19 cellular contexts compared by ENCODE assay signal in genomic region chr2:217948897-217949296, GRCh38. TPM values are rescaled to one million over a fixed set of nuclear protein-coding genes. Genes with fewer than 3 reads are reported as not detected.
DNase-seq lines count a peak whose midpoint lies in the region; ATAC-seq and TF ChIP-seq lines count a peak whose summit lies in the region.
"Had no signal": no experiment of that assay in that cellular context is flagged by ENCODE, and none has a peak within 500 bp of the region (broad histone marks: within the 10 kb centered on the region; RNA-seq: fewer than 3 reads in every experiment).

No MANE protein-coding gene starts in this region.

- DNase-seq in SK-N-MC (ENCODE audit: low read depth, low spot score) (no peak), esophagus muscularis mucosa (ENCODE audit: extremely low spot score) (no peak), ovary (peak in 3 of 5 donors; percentile 12 to 27 (median 17)), thyroid gland (no peak), neural progenitor cell (ENCODE audit: low spot score) (no peak), DMS153 (lab: John Stamatoyannopoulos, UW) (no peak)
- DNase-seq: CD4-positive, CD25-positive, alpha-beta regulatory T cell; IMR-90; Karpas-422; MG63; NCI-H1092; NCI-H2081 treated with DMSO at 0.1 percent for 48 hours; NCI-H2227 treated with DMSO at 0.1 percent for 48 hours; NCI-H524; SHP77 had no signal

- H3K9ac ChIP-seq in SK-N-MC (ENCODE audit: insufficient read length), result no peak overlapping the region
- H3K9ac ChIP-seq in neural progenitor cell, result no peak overlapping the region

- 73% methylated on average over 6 of the region's 6 CpGs for WGBS in esophagus muscularis mucosa
- WGBS in ovary, 3 donors, result 61 to 66% (median 62%) methylated on average over 6 of the region's 6 CpGs
- WGBS in thyroid gland, 2 donors, result 67 to 82% methylated on average over 6 of the region's 6 CpGs

- no peak for ATAC-seq in GM18511 (IDR thresholded peaks at IDR 0.05; ENCODE audit: unreplicated experiment)

- no peaks in the 10 kb centered on the region for H4K20me1 ChIP-seq in neural progenitor cell (ENCODE audit: low read depth)

- H3K27ac ChIP-seq in SK-N-MC (0 out of 2 replicates have a peak overlapping the region, but pooled peaks have one; percentile 5), esophagus muscularis mucosa (replicated peaks in 1 of 4) (peak overlapping the region; percentile 89 to 98 (median 97)), ovary (peak overlapping the region in 1 of 2 donors; percentile 3), thyroid gland (peak overlapping the region in 2 of 3 donors; percentile 90 to 93), neural progenitor cell (no peak overlapping the region)

- H3K4me2 ChIP-seq in neural progenitor cell, result no peak overlapping the region

- no peaks in the 10 kb centered on the region for H3K9me3 Mint-ChIP-seq in neural progenitor cell

- H3K4me1 Mint-ChIP-seq in neural progenitor cell, result peaks cover 26% of the 10 kb centered on the region
- H3K4me1 Mint-ChIP-seq: B cell; CD4-positive, CD25-positive, alpha-beta regulatory T cell had no signal

- peaks cover 4% of the 10 kb centered on the region for H3K27me3 Mint-ChIP-seq in neural progenitor cell (ENCODE audit: insufficient read depth, low read depth)

- TF ChIP-seq EP300 in esophagus muscularis mucosa (IDR thresholded peaks at IDR 0.05), result no peak
- no peak for TF ChIP-seq EP300 in ovary (IDR thresholded peaks at IDR 0.05)

- H3K27me3 ChIP-seq in esophagus muscularis mucosa (no peaks in the 10 kb centered on the region), ovary (no peaks in the 10 kb centered on the region), thyroid gland (no peaks in the 10 kb centered on the region), neural progenitor cell (no peaks in the 10 kb centered on the region)
- H3K27me3 ChIP-seq: MG63, Peyer's patch had no signal

- intact Hi-C loops in esophagus muscularis mucosa (cut with DNase I), result no loop called here
- intact Hi-C loops in ovary (cut with DNase I), result no loop called here
- intact Hi-C loops in thyroid gland (cut with DNase I), result loop anchor here (5.0 kb wide), 1 partner anchor 33 kb away; no protein-coding TSS in a partner anchor

- H3K4me1 ChIP-seq in esophagus muscularis mucosa (peaks cover 69 to 100% (median 99%) of the 10 kb centered on the region in 4 donors), ovary (ENCODE audit: insufficient read depth) (peaks cover 54% of the 10 kb centered on the region), thyroid gland (peaks cover 51 to 78% of the 10 kb centered on the region in 2 donors), neural progenitor cell (peaks cover 3% of the 10 kb centered on the region)

- no peaks in the 10 kb centered on the region for H3K9me3 ChIP-seq in SK-N-MC (ENCODE audit: low read depth, low read length)
- H3K9me3 ChIP-seq in esophagus muscularis mucosa, result no peaks in the 10 kb centered on the region
- no peaks in the 10 kb centered on the region for H3K9me3 ChIP-seq in ovary
- H3K9me3 ChIP-seq in thyroid gland, result no peaks in the 10 kb centered on the region
- H3K9me3 ChIP-seq in neural progenitor cell (ENCODE audit: low read depth), result no peaks in the 10 kb centered on the region
- H3K9me3 ChIP-seq: Caco-2, MG63, Peyer's patch had no signal

- TF ChIP-seq POLR2A in esophagus muscularis mucosa (IDR thresholded peaks at IDR 0.05; ENCODE audit: low read depth), result no peak
- TF ChIP-seq POLR2A in ovary (IDR thresholded peaks at IDR 0.05), result no peak
- TF ChIP-seq POLR2A in thyroid gland (IDR thresholded peaks at IDR 0.05), result no peak

- no peak overlapping the region for H2AFZ ChIP-seq in neural progenitor cell (replicated peaks)

- H3K36me3 Mint-ChIP-seq in neural progenitor cell, result no peaks in the 10 kb centered on the region
- H3K36me3 Mint-ChIP-seq: CD4-positive, CD25-positive, alpha-beta regulatory T cell had no signal

- peaks cover 8% of the 10 kb centered on the region for H3K36me3 ChIP-seq in SK-N-MC (ENCODE audit: insufficient read depth, low read length)
- H3K36me3 ChIP-seq in esophagus muscularis mucosa, result no peaks in the 10 kb centered on the region
- H3K36me3 ChIP-seq in ovary, result no peaks in the 10 kb centered on the region
- no peaks in the 10 kb centered on the region for H3K36me3 ChIP-seq in thyroid gland
- H3K36me3 ChIP-seq in neural progenitor cell, result no peaks in the 10 kb centered on the region
- H3K36me3 ChIP-seq: Peyer's patch had no signal

- no peak for TF ChIP-seq CTCF in esophagus muscularis mucosa (IDR thresholded peaks at IDR 0.05)
- TF ChIP-seq CTCF in ovary (IDR thresholded peaks at IDR 0.05), result no peak
- TF ChIP-seq CTCF in thyroid gland (IDR thresholded peaks at IDR 0.05), result no peak
- no peak for TF ChIP-seq CTCF in neural progenitor cell (IDR thresholded peaks at IDR 0.05)

- H3K4me3 ChIP-seq in SK-N-MC (no peak overlapping the region), esophagus muscularis mucosa (no peak overlapping the region), ovary (no peak overlapping the region), thyroid gland (replicated peaks in 1 of 3) (no peak overlapping the region), neural progenitor cell (no peak overlapping the region)
- H3K4me3 ChIP-seq: MG63, Peyer's patch had no signal

- H3F3A ChIP-seq in neural progenitor cell (ENCODE audit: low read depth), result no peaks in the 10 kb centered on the region

- no peak overlapping the region for H3K4me3 Mint-ChIP-seq in neural progenitor cell
- H3K4me3 Mint-ChIP-seq: B cell; CD4-positive, CD25-positive, alpha-beta regulatory T cell had no signal

- no peaks in the 10 kb centered on the region for H3K79me2 ChIP-seq in neural progenitor cell (ENCODE audit: low read depth)

- H3K27ac Mint-ChIP-seq in neural progenitor cell, result no peak overlapping the region
- H3K27ac Mint-ChIP-seq: B cell had no signal

RNA-seq across cellular contexts. Expression of gene TNS1, which starts 53.9 kb away (rescaled TPM):
- total RNA-seq in esophagus muscularis mucosa, result 1,000 to 10,000 TPM; 1,001 to 2,170 (median 1,411) TPM
- 100 to 1,000 TPM; 141 to 568 (median 366) TPM for total RNA-seq in ovary
- polyA plus RNA-seq in ovary, result 100 to 1,000 TPM; 140 to 278 TPM
- 100 to 1,000 TPM; 169 to 316 (median 229) TPM for total RNA-seq in thyroid gland
- 0.24 and 2.3 TPM in 2 replicates for total RNA-seq in neural progenitor cell (ENCODE audit: low replicate concordance)
- polyA plus RNA-seq: CD4-positive, CD25-positive, alpha-beta regulatory T cell had no signal

Comparison
In these comparisons a context has a peak if more than half of its experiments do, and no peak if none do; other contexts are left out.
1. DNase-seq: peak in ovary (3 of 5); none in SK-N-MC (single experiment), esophagus muscularis mucosa (single experiment), thyroid gland (0 of 2), neural progenitor cell (single experiment) and DMS153 (single experiment).
2. RNA of gene TNS1, which starts 53.9 kb away (total RNA-seq): 1,001 to 2,170 TPM in esophagus muscularis mucosa, 141 to 568 TPM in ovary and 169 to 316 TPM in thyroid gland; 0.24 to 2.3 TPM in neural progenitor cell; every median in the first group is over 10 times any median in the second.